5 cellular contexts compared by ENCODE assay signal in the genomic region with DNA sequence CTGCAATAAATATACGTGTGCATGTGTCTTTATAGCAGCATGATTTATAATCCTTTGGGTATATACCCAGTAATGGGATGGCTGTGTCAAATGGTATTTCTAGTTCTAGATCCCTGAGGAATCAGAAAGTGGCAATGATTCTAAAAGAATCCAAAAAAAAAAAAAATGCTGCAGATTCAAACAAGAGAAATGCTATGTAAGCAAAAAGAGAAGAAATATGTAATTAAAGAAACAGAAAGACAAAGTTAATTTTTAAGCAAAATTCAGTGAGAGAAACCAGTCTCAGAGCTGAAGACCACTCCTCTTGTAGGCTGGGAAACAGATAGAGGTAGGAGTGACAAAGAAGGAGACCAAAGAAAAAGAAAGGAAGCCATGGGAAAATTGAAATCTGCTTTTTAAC.
DNase-seq lines count a peak whose midpoint lies in the region; ATAC-seq, FAIRE-seq and TF ChIP-seq lines count a peak whose summit lies in the region.
"Not testable (repeated sequence)": the region's sequence is repeated elsewhere in the genome, so short reads cannot be mapped to it uniquely, and the experiment has no call there.

No MANE protein-coding gene starts in this region.

- H3K4me2 ChIP-seq in A549; K562 (ENCODE audit: insufficient read depth, low read length); HepG2 (ENCODE audit: low read depth, low read length): not testable (repeated sequence)
- peak overlapping the region; percentile 46 for H3K4me2 ChIP-seq in fibroblast of lung (ENCODE audit: extremely low read depth, insufficient read depth, low read length)

- not testable (repeated sequence) for H2AFZ ChIP-seq in K562 (ENCODE audit: low read depth, low read length); fibroblast of lung (ENCODE audit: low read length); HepG2 (ENCODE audit: low read length)

- TF ChIP-seq RAD21 in A549 (conservative IDR thresholded peaks at IDR 0.05 in 1 of 2, IDR thresholded peaks at IDR 0.05 in 1 of 2); K562 (CRISPR knock-in tag; conservative IDR thresholded peaks at IDR 0.05 in 1 of 2, IDR thresholded peaks at IDR 0.05 in 1 of 2); HepG2 (CRISPR knock-in tag; IDR thresholded peaks at IDR 0.05): not testable (repeated sequence)

- TF ChIP-seq POLR2A in A549 (IDR thresholded peaks at IDR 0.05; ENCODE audit: low read length); K562 (conservative IDR thresholded peaks at IDR 0.05); HepG2 (IDR thresholded peaks at IDR 0.05; ENCODE audit: insufficient read depth in 1 of 2, low read depth in 2 of 2, low read length in 2 of 2): not testable (repeated sequence)

- not testable (repeated sequence) for H3K9me3 ChIP-seq in A549; K562 (replicated peaks; ENCODE audit: control insufficient read depth, insufficient read depth, low read depth, low read length); fibroblast of lung (ENCODE audit: control insufficient read depth, insufficient read depth, low read depth, low read length)
- 0 out of 2 replicates have a peak, but pooled peaks cover 15% of the 10 kb centered on the region for H3K9me3 ChIP-seq in HepG2 (ENCODE audit: low read length)

- in situ Hi-C loops in K562 (cut with MboI); HepG2 (cut with HindIII; ENCODE audit: extremely low pct_ligation_motif_present, low pct_unique_long_range_greater_than_20kb): not testable (repeated sequence)

- H3K4me1 ChIP-seq in A549; K562 (replicated peaks in 1 of 2; ENCODE audit: control insufficient read depth in 2 of 2, insufficient read depth in 2 of 2, low read length in 2 of 2); fibroblast of lung (ENCODE audit: control insufficient read depth, extremely low read depth, insufficient read depth, low read length); HepG2 (ENCODE audit: insufficient read depth, low read length): not testable (repeated sequence)

- peak overlapping the region; percentile 32; the same call in 1 of the 2 replicates for H3K27ac Mint-ChIP-seq in HFFc6

- H3K4me1 Mint-ChIP-seq in HFFc6 (ENCODE audit: low read depth): peaks cover 41% of the 10 kb centered on the region

- not testable (repeated sequence) for TF ChIP-seq CTCF in A549 (IDR thresholded peaks at IDR 0.05); HFFc6 (IDR thresholded peaks at IDR 0.05); K562 (IDR thresholded peaks at IDR 0.05 in 2 of 3, conservative IDR thresholded peaks at IDR 0.05 in 1 of 3; ENCODE audit: insufficient read depth in 2 of 3, low read depth in 1 of 3, low read length in 3 of 3); fibroblast of lung (conservative IDR thresholded peaks at IDR 0.05 in 1 of 2, IDR thresholded peaks at IDR 0.05 in 1 of 2; ENCODE audit: low read depth in 1 of 2, low read length in 2 of 2); HepG2 (CRISPR knock-in tag; IDR thresholded peaks at IDR 0.05)

- H3K27me3 ChIP-seq in K562 (ENCODE audit: control insufficient read depth in 2 of 2, insufficient read depth in 2 of 2, low read length in 2 of 2); fibroblast of lung (ENCODE audit: control insufficient read depth, insufficient read depth, low read length); HepG2 (ENCODE audit: control insufficient read depth in 1 of 2, insufficient read depth in 2 of 2, low read length in 2 of 2): not testable (repeated sequence)

- H3K27ac ChIP-seq in A549; K562 (ENCODE audit: extremely low read depth, low read depth, low read length); fibroblast of lung (ENCODE audit: insufficient read depth, low read length); HepG2 (ENCODE audit: extremely low read length, insufficient read depth, low read length): not testable (repeated sequence)

- not testable (repeated sequence) for H3K36me3 Mint-ChIP-seq in HFFc6 (ENCODE audit: low read depth)

- H3K9ac ChIP-seq in K562 (ENCODE audit: insufficient read depth in 1 of 2, low read depth in 2 of 2, low read length in 2 of 2); fibroblast of lung (ENCODE audit: insufficient read depth, low read length); HepG2 (ENCODE audit: insufficient read depth, low read depth, low read length): not testable (repeated sequence)

- POLR2A ChIA-PET in A549 (lab: Yijun Ruan, JAX); K562 (lab: Yijun Ruan, JAX); HepG2 (lab: Yijun Ruan, JAX): not testable (repeated sequence)

- not testable (repeated sequence) for H3K27me3 Mint-ChIP-seq in HFFc6 (ENCODE audit: insufficient read depth)

- H3K4me3 Mint-ChIP-seq in HFFc6: not testable (repeated sequence)

- not testable (repeated sequence) for H3K79me2 ChIP-seq in K562 (ENCODE audit: control insufficient read depth, insufficient read depth, low read length); fibroblast of lung (ENCODE audit: control insufficient read depth, insufficient read depth, low read length); HepG2 (ENCODE audit: insufficient read depth, low read length)

- ATAC-seq in A549, K562, HepG2: not testable (repeated sequence)

- H4K20me1 ChIP-seq in K562 (replicated peaks; ENCODE audit: control insufficient read depth, insufficient read depth, low read length); fibroblast of lung (ENCODE audit: control insufficient read depth, extremely low read depth, insufficient read depth, low read length); HepG2 (ENCODE audit: insufficient read depth, low read length): not testable (repeated sequence)

- 89% methylated on average over 1 of the region's 1 CpG for WGBS in A549 (ENCODE audit: missing lambda C conversion rate)
- no CpG with 5 or more reads among the region's 1 CpG for WGBS in K562 (ENCODE audit: insufficient coverage, low coverage, missing lambda C conversion rate)
- 100% methylated on average over 1 of the region's 1 CpG for WGBS in HepG2 (ENCODE audit: low lambda C conversion rate)

- DNase-seq in A549 (ENCODE audit: low read depth in 1 of 2, low spot score in 1 of 2); HFFc6; K562 (ENCODE audit: extremely low read depth in 1 of 4, low spot score in 3 of 4); fibroblast of lung (ENCODE audit: low read depth in 2 of 2); HepG2 (ENCODE audit: low spot score): not testable (repeated sequence)

- not testable (repeated sequence) for H3K4me3 ChIP-seq in A549; K562; fibroblast of lung (replicated peaks in 1 of 4; ENCODE audit: control extremely low read depth in 1 of 4, insufficient read depth in 1 of 4, low read depth in 3 of 4, low read length in 4 of 4); HepG2 (replicated peaks in 1 of 3; ENCODE audit: insufficient read depth in 1 of 3, low read depth in 2 of 3, low read length in 3 of 3)

- H3K9me3 Mint-ChIP-seq in HFFc6: not testable (repeated sequence)

- TF ChIP-seq EP300 in A549 (IDR thresholded peaks at IDR 0.05); K562 (IDR thresholded peaks at IDR 0.05; ENCODE audit: low read length); HepG2 (IDR thresholded peaks at IDR 0.05; ENCODE audit: low read depth in 2 of 2, low read length in 2 of 2); HepG2 (CRISPR knock-in tag; IDR thresholded peaks at IDR 0.05; ENCODE audit: borderline replicate concordance): not testable (repeated sequence)

- CTCF ChIA-PET in A549 (lab: Yijun Ruan, JAX); K562 (lab: Yijun Ruan, JAX; ENCODE audit: low intra/inter-chr PET ratio); HepG2 (lab: Yijun Ruan, JAX; ENCODE audit: low intra/inter-chr PET ratio, low total read pairs): not testable (repeated sequence)

- BruUV-seq in K562 (replicated peaks; lab: Mats Ljungman, UMichigan); HepG2 (replicated peaks; lab: Mats Ljungman, UMichigan): not testable (repeated sequence)

- not testable (repeated sequence) for H3K36me3 ChIP-seq in K562 (ENCODE audit: control insufficient read depth, insufficient read depth, low read length); fibroblast of lung (ENCODE audit: control insufficient read depth, insufficient read depth, low read length); HepG2 (replicated peaks in 1 of 2; ENCODE audit: control insufficient read depth in 1 of 2, insufficient read depth in 2 of 2, low read length in 2 of 2)

- H3K9me1 ChIP-seq in K562 (ENCODE audit: control insufficient read depth, insufficient read depth, low read length): not testable (repeated sequence)

- intact Hi-C loops in K562 (cut with micrococcal nuclease); HepG2 (cut with micrococcal nuclease; ENCODE audit: unreplicated experiment): not testable (repeated sequence)

- FAIRE-seq in A549 (lab: Jason Lieb, UNC); K562 (lab: Jason Lieb, UNC); HepG2 (lab: Jason Lieb, UNC): not testable (repeated sequence)

TF ChIP-seq in A549, 52 proteins besides CTCF, POLR2A, EP300 and RAD21:
- TF ChIP-seq MAFK (IDR thresholded peaks at IDR 0.05; ENCODE audit: partially characterized antibody): peak; percentile 69
TF ChIP-seq in A549: peak in this region for 1; not testable (repeated sequence) for 51.

TF ChIP-seq in K562, 482 proteins besides CTCF, POLR2A, EP300 and RAD21:
- TF ChIP-seq ZNF316 (IDR thresholded peaks at IDR 0.05): peak; percentile 56
TF ChIP-seq in K562: peak in this region for 1; not testable (repeated sequence) for 481.

TF ChIP-seq in HepG2, 621 proteins besides CTCF, POLR2A, EP300 and RAD21:
- peak; percentile 37 to 83; a peak in 3 of 4 replicates for TF ChIP-seq MAFK (conservative IDR thresholded peaks at IDR 0.05 in 1 of 2, IDR thresholded peaks at IDR 0.05 in 1 of 2; ENCODE audit: low read length in 2 of 2)
- peak; percentile 69 for TF ChIP-seq MAFF (IDR thresholded peaks at IDR 0.05; ENCODE audit: low read depth, low read length)
TF ChIP-seq in HepG2: peak in this region for 2; not testable (repeated sequence) for 619.
